In the genomic region with DNA sequence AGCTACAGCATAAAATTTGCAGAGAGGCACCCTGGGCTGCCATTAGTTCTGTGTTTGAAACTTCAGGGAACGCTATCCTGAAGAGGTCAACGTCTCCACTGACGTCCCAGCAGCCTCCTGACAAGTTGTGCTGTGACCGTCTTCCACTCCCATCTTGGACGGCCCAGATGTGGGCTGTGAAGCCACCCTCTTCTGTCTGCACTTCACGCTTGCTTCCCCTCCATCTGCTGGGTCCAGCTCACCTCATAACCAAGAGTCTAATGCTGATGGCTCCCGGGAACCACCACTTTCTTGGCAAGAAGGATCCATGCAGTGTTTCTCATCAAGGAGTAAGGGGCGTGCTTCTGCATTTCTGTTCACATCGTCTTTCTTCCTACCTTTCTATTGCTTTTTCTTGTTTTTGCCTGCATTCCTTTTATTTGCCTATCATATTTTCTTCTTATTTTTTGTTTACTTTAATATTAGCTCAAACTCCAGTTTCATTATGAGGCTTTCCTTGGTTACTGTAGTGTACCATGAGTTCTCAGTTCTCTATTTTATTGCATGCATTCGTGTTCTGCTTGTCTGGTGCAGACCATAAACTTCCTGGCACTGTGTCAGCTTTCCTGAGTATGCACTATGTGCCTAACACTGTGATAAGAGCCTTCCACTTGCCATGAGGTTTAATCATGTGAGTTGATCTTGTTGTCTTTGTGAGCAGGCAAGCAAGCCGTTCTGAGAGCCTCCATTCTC, we compare ENCODE assay signal across 10 cellular contexts.
DNase-seq lines count a peak whose midpoint lies in the region; ATAC-seq and TF ChIP-seq lines count a peak whose summit lies in the region.
"Had no signal": no experiment of that assay in that cellular context is flagged by ENCODE, and none has a peak within 500 bp of the region (broad histone marks: within the 10 kb centered on the region; RNA-seq: fewer than 3 reads in every experiment).

No MANE protein-coding gene starts in this region.

- no peaks in the 10 kb centered on the region for H3K9me2 ChIP-seq in Loucy (replicated peaks; ENCODE audit: low read depth, low read length)

- H3K27me3 ChIP-seq in heart right ventricle = peaks cover 0 to 7% (median 0%) of the 10 kb centered on the region in 7 donors
- no peaks in the 10 kb centered on the region for H3K27me3 ChIP-seq in right atrium auricular region
- H3K27me3 ChIP-seq in Loucy (ENCODE audit: insufficient read depth, low read length, poor library complexity, severe bottlenecking) = no peaks in the 10 kb centered on the region

- no peaks in the 10 kb centered on the region for H3K36me3 ChIP-seq in heart right ventricle
- H3K36me3 ChIP-seq in right atrium auricular region = no peaks in the 10 kb centered on the region
- no peaks in the 10 kb centered on the region for H3K36me3 ChIP-seq in Loucy (ENCODE audit: insufficient read depth, low read length)

- H3K79me2 ChIP-seq in Loucy (ENCODE audit: insufficient read depth, low read length) = no peaks in the 10 kb centered on the region

- no peaks in the 10 kb centered on the region for H3F3A ChIP-seq in Loucy (ENCODE audit: low read depth)

- H3K4me3 ChIP-seq in heart right ventricle = no peak overlapping the region
- no peak overlapping the region for H3K4me3 ChIP-seq in right atrium auricular region
- H3K4me3 ChIP-seq in Loucy (ENCODE audit: low read length, poor library complexity, severe bottlenecking) = peak overlapping the region; percentile 1

- H3K9me3 ChIP-seq in heart right ventricle = no peaks in the 10 kb centered on the region
- no peaks in the 10 kb centered on the region for H3K9me3 ChIP-seq in right atrium auricular region
- H3K9me3 ChIP-seq in Loucy (ENCODE audit: insufficient read depth, low read depth, low read length) = no peaks in the 10 kb centered on the region

- H4K20me1 ChIP-seq in Loucy (ENCODE audit: insufficient read depth, low read length, poor library complexity, severe bottlenecking) = no peaks in the 10 kb centered on the region

- H3K27ac ChIP-seq in heart right ventricle (no peak overlapping the region), right atrium auricular region (no peak overlapping the region)

- intact Hi-C loops in heart right ventricle (cut with DNase I) = no loop called here

- WGBS in heart right ventricle, 2 donors = 66 to 70% methylated on average over 11 of the region's 11 CpGs

- H3K4me1 ChIP-seq in heart right ventricle (no peaks in the 10 kb centered on the region), right atrium auricular region (no peaks in the 10 kb centered on the region), Loucy (ENCODE audit: insufficient read depth, low read length, poor library complexity, severe bottlenecking) (peaks cover 16% of the 10 kb centered on the region)

- ATAC-seq in heart right ventricle = peak in 6 of 8 donors; percentile 33 to 64 (median 48)
- ATAC-seq in HG02852 (IDR thresholded peaks at IDR 0.05; ENCODE audit: unreplicated experiment) = peak; percentile 100

- H3K9ac ChIP-seq in Loucy (ENCODE audit: low read depth, low read length, poor library complexity, severe bottlenecking) = peak overlapping the region; percentile 36

- H2AFZ ChIP-seq in Loucy (ENCODE audit: low read length) = peak overlapping the region; percentile 81

- DNase-seq in heart right ventricle (peak in 1 of 2 donors; percentile 15), right atrium auricular region (ENCODE audit: low spot score) (no peak), NCI-H1092 treated with DMSO at 0.1 percent for 48 hours (lab: John Stamatoyannopoulos, UW) (no peak), T1000 (lab: John Stamatoyannopoulos, UW) (no peak), NCI-H2196 treated with DMSO at 0.1 percent for 48 hours (lab: John Stamatoyannopoulos, UW; ENCODE audit: unreplicated experiment) (no peak)
- DNase-seq in activated CD4-positive, CD25-positive, alpha-beta regulatory T cell (lab: John Stamatoyannopoulos, UW) = no peak
- DNase-seq: mesendoderm, trophoblast cell had no signal

- no peak for TF ChIP-seq CTCF in heart right ventricle (IDR thresholded peaks at IDR 0.05)
- no peak for TF ChIP-seq CTCF in right atrium auricular region (IDR thresholded peaks at IDR 0.05)
- TF ChIP-seq CTCF in Loucy (conservative IDR thresholded peaks at IDR 0.05; ENCODE audit: low read length) = no peak

- peak overlapping the region; percentile 52 for H3K4me2 ChIP-seq in Loucy (ENCODE audit: low read depth, low read length, poor library complexity, severe bottlenecking)
